ENCODE assay signal across 8 cellular contexts in genomic region chr1:55213885-55214213, GRCh38. TPM values are rescaled to one million over a fixed set of nuclear protein-coding genes. Genes with fewer than 3 reads are reported as not detected.
DNase-seq lines count a peak whose midpoint lies in the region; ATAC-seq and TF ChIP-seq lines count a peak whose summit lies in the region.

No MANE protein-coding gene starts in this region.

- TF ChIP-seq CTCF in C4-2B (conservative IDR thresholded peaks at IDR 0.05): no peak
- no peak for TF ChIP-seq CTCF in chondrocyte (IDR thresholded peaks at IDR 0.05)

- H3K27ac ChIP-seq in C4-2B: peak overlapping the region; percentile 88

- H3K4me1 Mint-ChIP-seq in chondrocyte (ENCODE audit: low read depth): peaks cover 70% of the 10 kb centered on the region
- peaks cover 47 to 85% (median 75%) of the 10 kb centered on the region in 4 donors for H3K4me1 Mint-ChIP-seq in naive thymus-derived CD8-positive, alpha-beta T cell

- H3K27me3 Mint-ChIP-seq in chondrocyte (ENCODE audit: low read depth): no peaks in the 10 kb centered on the region
- no peaks in the 10 kb centered on the region for H3K27me3 Mint-ChIP-seq in naive thymus-derived CD8-positive, alpha-beta T cell

- H3K4me1 ChIP-seq in NT2/D1 (ENCODE audit: insufficient read depth, insufficient read length): peaks cover 12% of the 10 kb centered on the region

- no peaks in the 10 kb centered on the region for H3K36me3 Mint-ChIP-seq in chondrocyte (ENCODE audit: low read depth)
- peaks cover 0 to 5% (median 0%) of the 10 kb centered on the region in 3 donors for H3K36me3 Mint-ChIP-seq in naive thymus-derived CD8-positive, alpha-beta T cell

- ATAC-seq in naive thymus-derived CD8-positive, alpha-beta T cell: no peak
- ATAC-seq in GM21786 (IDR thresholded peaks at IDR 0.05; ENCODE audit: unreplicated experiment): no peak
- no peak for ATAC-seq in HG03460 (IDR thresholded peaks at IDR 0.05; ENCODE audit: unreplicated experiment)

- peak overlapping the region; percentile 100 for H3K9ac ChIP-seq in NT2/D1 (ENCODE audit: insufficient read length, low read depth)

- peak overlapping the region; percentile 84 for H3K27ac Mint-ChIP-seq in chondrocyte (ENCODE audit: unreplicated experiment)
- peak overlapping the region; percentile 89 to 97 (median 93) for H3K27ac Mint-ChIP-seq in naive thymus-derived CD8-positive, alpha-beta T cell

- no peaks in the 10 kb centered on the region for H3K9me3 Mint-ChIP-seq in chondrocyte (ENCODE audit: low read depth)
- H3K9me3 Mint-ChIP-seq in naive thymus-derived CD8-positive, alpha-beta T cell: no peaks in the 10 kb centered on the region

- peak overlapping the region; percentile 99 for H3K4me3 ChIP-seq in NT2/D1 (ENCODE audit: insufficient read length, low read depth)

- H3K27me3 ChIP-seq in NT2/D1 (ENCODE audit: insufficient read depth, insufficient read length): peaks cover 4% of the 10 kb centered on the region

- H3K9me3 ChIP-seq in NT2/D1 (ENCODE audit: insufficient read depth, low read length): no peaks in the 10 kb centered on the region

- POLR2A ChIA-PET in naive thymus-derived CD8-positive, alpha-beta T cell (lab: Charles Lee): interaction anchor here (1.0 to 4.1 kb wide), 5 partner anchors 9 to 65 kb away, joined by 5 to 16 read pairs (median 5); no protein-coding TSS in a partner anchor

- no peak for DNase-seq in NT2/D1 (ENCODE audit: low read depth, low spot score)
- no peak for DNase-seq in chondrocyte (ENCODE audit: low spot score)
- DNase-seq in naive thymus-derived CD8-positive, alpha-beta T cell: peak in 7 of 10 donors; percentile 7 to 68 (median 23)
- no peak for DNase-seq in iPS-NIHi7 (ENCODE audit: extremely low spot score)
- no peak for DNase-seq in DMS53 treated with DMSO at 0.1 percent for 48 hours (lab: John Stamatoyannopoulos, UW; ENCODE audit: unreplicated experiment)

- peaks cover 14% of the 10 kb centered on the region for H3K36me3 ChIP-seq in NT2/D1 (ENCODE audit: insufficient read depth, insufficient read length, low read length)

- H3K4me3 Mint-ChIP-seq in chondrocyte (ENCODE audit: unreplicated experiment): peak overlapping the region; percentile 94
- H3K4me3 Mint-ChIP-seq in naive thymus-derived CD8-positive, alpha-beta T cell: peak overlapping the region; percentile 87 to 95 (median 92)

RNA-seq across cellular contexts. Expression of gene USP24, which starts 1.3 kb away (rescaled TPM):
- 22.7 to 28.9 TPM (median 25.8 TPM) in 3 replicates for total RNA-seq in chondrocyte
- total RNA-seq in naive thymus-derived CD8-positive, alpha-beta T cell: 10 to 100 TPM; 78.8 to 81.1 TPM
- polyA plus RNA-seq in naive thymus-derived CD8-positive, alpha-beta T cell: 1 to 10 TPM; 5.5 to 8.4 (median 6.0) TPM

Comparison
In these comparisons a context has a peak if more than half of its experiments do, and no peak if none do; other contexts are left out.
1. DNase-seq: peak in naive thymus-derived CD8-positive, alpha-beta T cell (7 of 10); none in NT2/D1 (single experiment), chondrocyte (single experiment), iPS-NIHi7 (single experiment) and DMS53 treated with DMSO at 0.1 percent for 48 hours (single experiment).